14 cellular contexts compared by ENCODE assay signal in the genomic region with DNA sequence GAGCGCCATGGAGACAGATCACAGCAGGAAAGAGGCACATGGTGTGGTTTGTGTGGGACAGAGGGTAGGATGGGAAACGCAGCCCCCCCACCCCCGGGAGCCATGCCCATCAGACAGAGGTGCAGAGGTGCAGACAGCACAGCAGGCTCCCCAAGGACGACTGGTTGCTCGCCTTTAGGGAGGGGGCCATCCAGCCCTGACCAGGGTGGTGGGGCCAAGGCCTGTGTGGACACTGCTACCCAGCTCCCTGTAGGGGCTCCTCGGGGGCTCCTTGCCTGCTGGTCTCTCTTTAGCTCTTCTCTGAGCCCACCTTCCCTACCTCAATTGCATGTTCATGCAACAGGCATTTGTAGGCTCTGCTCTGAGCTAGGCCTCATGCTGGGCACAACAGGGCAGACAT. TPM values are rescaled to one million over a fixed set of nuclear protein-coding genes. Genes with fewer than 3 reads are reported as not detected.
DNase-seq lines count a peak whose midpoint lies in the region; ATAC-seq lines count a peak whose summit lies in the region.
"Had no signal": no experiment of that assay in that cellular context is flagged by ENCODE, and none has a peak within 500 bp of the region (broad histone marks: within the 10 kb centered on the region; RNA-seq: fewer than 3 reads in every experiment).

No MANE protein-coding gene starts in this region.

- H3K36me3 Mint-ChIP-seq in activated T-cell treated with anti-CD3 and anti-CD28 coated beads, Interleukin-2, amount 50 U/mL, for 24 hours (ENCODE audit: low read depth) = peaks cover 91% of the 10 kb centered on the region
- peaks cover 26% of the 10 kb centered on the region for H3K36me3 Mint-ChIP-seq in activated T-cell treated with anti-CD3 and anti-CD28 coated beads, Interleukin-2, amount 50 U/mL, for 4 hours (ENCODE audit: insufficient read depth)
- H3K36me3 Mint-ChIP-seq in T-helper 17 cell (ENCODE audit: low read depth) = peaks cover 4% of the 10 kb centered on the region
- peaks cover 40% of the 10 kb centered on the region for H3K36me3 Mint-ChIP-seq in effector memory CD8-positive, alpha-beta T cell (ENCODE audit: insufficient read depth)

- H3K4me1 Mint-ChIP-seq in activated T-cell treated with anti-CD3 and anti-CD28 coated beads, Interleukin-2, amount 50 U/mL, for 24 hours (ENCODE audit: low read depth) = peaks cover 15% of the 10 kb centered on the region
- peaks cover 7% of the 10 kb centered on the region for H3K4me1 Mint-ChIP-seq in activated T-cell treated with anti-CD3 and anti-CD28 coated beads, Interleukin-2, amount 50 U/mL, for 4 hours (ENCODE audit: low read depth)
- peaks cover 21% of the 10 kb centered on the region for H3K4me1 Mint-ChIP-seq in T-helper 17 cell
- peaks cover 26 to 29% of the 10 kb centered on the region in 2 donors for H3K4me1 Mint-ChIP-seq in effector memory CD8-positive, alpha-beta T cell (ENCODE audit: low read depth in 2 of 2)
- H3K4me1 Mint-ChIP-seq: B cell had no signal

- ATAC-seq in activated T-cell treated with anti-CD3 and anti-CD28 coated beads, Interleukin-2, amount 50 U/mL, for 4 hours = no peak
- ATAC-seq in T-helper 17 cell (no peak), GM19395 (IDR thresholded peaks at IDR 0.05; ENCODE audit: unreplicated experiment) (no peak)
- no peak for ATAC-seq in effector memory CD8-positive, alpha-beta T cell (replicated peaks)
- ATAC-seq: CD8-positive, alpha-beta T cell; GM12878 had no signal

- no peaks in the 10 kb centered on the region for H3K9me3 ChIP-seq in T-helper 17 cell (ENCODE audit: control insufficient read depth, low read length, poor library complexity, severe bottlenecking)
- H3K9me3 ChIP-seq: BLaER1 treated with 17β-estradiol and CSF1 and Interleukin-3, amounts not matched to agents 10 nM and 100 nM had no signal

- no peaks in the 10 kb centered on the region for H3K9me3 Mint-ChIP-seq in activated T-cell treated with anti-CD3 and anti-CD28 coated beads, Interleukin-2, amount 50 U/mL, for 24 hours
- H3K9me3 Mint-ChIP-seq in activated T-cell treated with anti-CD3 and anti-CD28 coated beads, Interleukin-2, amount 50 U/mL, for 4 hours = no peaks in the 10 kb centered on the region
- no peaks in the 10 kb centered on the region for H3K9me3 Mint-ChIP-seq in effector memory CD8-positive, alpha-beta T cell
- H3K9me3 Mint-ChIP-seq: CD8-positive, alpha-beta T cell; H9 had no signal

- H3K27ac Mint-ChIP-seq in activated T-cell treated with anti-CD3 and anti-CD28 coated beads, Interleukin-2, amount 50 U/mL, for 24 hours = peak overlapping the region; percentile 70
- H3K27ac Mint-ChIP-seq in T-helper 17 cell = peak overlapping the region; percentile 73
- peak overlapping the region; percentile 49 to 54 for H3K27ac Mint-ChIP-seq in effector memory CD8-positive, alpha-beta T cell
- H3K27ac Mint-ChIP-seq: B cell; CD8-positive, alpha-beta T cell; H9 had no signal

- no peaks in the 10 kb centered on the region for H3K27me3 Mint-ChIP-seq in activated T-cell treated with anti-CD3 and anti-CD28 coated beads, Interleukin-2, amount 50 U/mL, for 24 hours
- H3K27me3 Mint-ChIP-seq in activated T-cell treated with anti-CD3 and anti-CD28 coated beads, Interleukin-2, amount 50 U/mL, for 4 hours (ENCODE audit: low read depth) = no peaks in the 10 kb centered on the region
- no peaks in the 10 kb centered on the region for H3K27me3 Mint-ChIP-seq in T-helper 17 cell
- H3K27me3 Mint-ChIP-seq in effector memory CD8-positive, alpha-beta T cell = no peaks in the 10 kb centered on the region
- H3K27me3 Mint-ChIP-seq: B cell had no signal

- no peak for DNase-seq in activated T-cell treated with anti-CD3 and anti-CD28 coated beads, Interleukin-2, amount 50 U/mL, for 24 hours
- no peak for DNase-seq in activated T-cell treated with anti-CD3 and anti-CD28 coated beads, Interleukin-2, amount 50 U/mL, for 4 hours
- no peak for DNase-seq in T-helper 17 cell
- DNase-seq in effector memory CD8-positive, alpha-beta T cell = no peak
- no peak for DNase-seq in HPDE6-E6E7 (ENCODE audit: extremely low spot score)
- DNase-seq: Calu3; CD8-positive, alpha-beta T cell; DND-41; EL; H9 had no signal

- no peak overlapping the region for H3K4me3 Mint-ChIP-seq in activated T-cell treated with anti-CD3 and anti-CD28 coated beads, Interleukin-2, amount 50 U/mL, for 24 hours
- H3K4me3 Mint-ChIP-seq in activated T-cell treated with anti-CD3 and anti-CD28 coated beads, Interleukin-2, amount 50 U/mL, for 4 hours = no peak overlapping the region
- H3K4me3 Mint-ChIP-seq in T-helper 17 cell = no peak overlapping the region
- H3K4me3 Mint-ChIP-seq in effector memory CD8-positive, alpha-beta T cell = no peak overlapping the region
- H3K4me3 Mint-ChIP-seq: B cell; CD8-positive, alpha-beta T cell; H9 had no signal

RNA-seq across cellular contexts. Expression of a gene that starts 3.7 kb away (rescaled TPM):
- 100 to 1,000 TPM; 199 to 230 (median 202) TPM for total RNA-seq in activated T-cell treated with anti-CD3 and anti-CD28 coated beads, Interleukin-2, amount 50 U/mL, for 4 hours
- 100 to 1,000 TPM; 203 to 207 TPM for total RNA-seq in T-helper 17 cell

RNA-seq across cellular contexts. Expression of a gene that starts 57.2 kb away (rescaled TPM):
- total RNA-seq in activated T-cell treated with anti-CD3 and anti-CD28 coated beads, Interleukin-2, amount 50 U/mL, for 4 hours = 1 to 10 TPM; 7.0 to 9.3 (median 7.1) TPM
- 10 to 100 TPM in 1 of 2 donors, 1 to 10 TPM in 1; 9.9 to 14.1 TPM for total RNA-seq in T-helper 17 cell
